In the genomic region with DNA sequence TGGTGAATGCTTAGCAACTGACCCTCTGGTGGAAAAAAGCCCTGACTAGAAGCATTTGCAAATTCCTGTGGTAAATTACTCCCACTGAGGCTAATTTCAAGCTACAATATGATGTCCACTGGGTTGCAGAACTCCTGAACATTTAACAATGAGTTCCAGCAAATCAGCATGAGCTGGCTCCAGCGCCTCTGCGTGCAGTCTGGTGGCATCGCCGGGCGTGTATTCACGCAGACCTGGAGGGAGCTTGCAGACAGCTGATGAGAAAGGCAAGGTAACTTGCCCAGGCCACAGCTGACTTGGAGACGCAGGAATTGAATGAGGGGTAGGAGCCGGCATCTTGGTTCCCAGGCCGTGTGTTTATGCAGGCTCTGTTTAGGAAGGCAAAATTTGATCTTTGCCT, we compare ENCODE assay signal across 6 cellular contexts. TPM values are rescaled to one million over a fixed set of nuclear protein-coding genes. Genes with fewer than 3 reads are reported as not detected.
"Had no signal": no experiment of that assay in that cellular context is flagged by ENCODE, and none has a peak within 500 bp of the region (broad histone marks: within the 10 kb centered on the region; RNA-seq: fewer than 3 reads in every experiment).

No MANE protein-coding gene starts in this region.

- H3K4me3 ChIP-seq: GM23338, K562 had no signal

- DNase-seq: H9, HCEC 1CT, IMR-90 had no signal

- H3K4me3 Mint-ChIP-seq: GM23338, H9 had no signal

- H3K4me1 Mint-ChIP-seq: GM23338, H9 had no signal

- H3K27ac Mint-ChIP-seq: GM23338, H9 had no signal

- H3K9me3 Mint-ChIP-seq: GM23338, H9 had no signal

- ATAC-seq: GM23338, K562 had no signal

RNA-seq across cellular contexts. Expression of a gene that starts 45.1 kb away (rescaled TPM):
- total RNA-seq: HT-29, IMR-90, K562 had no signal
